ENCODE assay signal across 10 cellular contexts in genomic region chr18:23257686-23258565, GRCh38.
DNase-seq lines count a peak whose midpoint lies in the region; ATAC-seq and TF ChIP-seq lines count a peak whose summit lies in the region.
"Had no signal": no experiment of that assay in that cellular context is flagged by ENCODE, and none has a peak within 500 bp of the region (broad histone marks: within the 10 kb centered on the region; RNA-seq: fewer than 3 reads in every experiment).

No MANE protein-coding gene starts in this region.

- peak overlapping the region; percentile 64 for H3K27ac Mint-ChIP-seq in activated T-cell treated with anti-CD3 and anti-CD28 coated beads, Interleukin-2, amount 50 U/mL, for 24 hours

- H3K36me3 ChIP-seq in suprapubic skin: peaks cover 33% of the 10 kb centered on the region

- no peaks in the 10 kb centered on the region for H3K27me3 ChIP-seq in suprapubic skin

- no peaks in the 10 kb centered on the region for H3K9me3 ChIP-seq in suprapubic skin

- H3K27ac ChIP-seq in VCaP (peak overlapping the region; percentile 98), suprapubic skin (peak overlapping the region; percentile 22)

- H3K4me3 Mint-ChIP-seq in activated T-cell treated with anti-CD3 and anti-CD28 coated beads, Interleukin-2, amount 50 U/mL, for 24 hours: no peak overlapping the region
- H3K4me3 Mint-ChIP-seq: activated T-helper 1 cell treated with anti-CD3 and anti-CD28 coated beads, Interleukin-12 subunit alpha, Interleukin-12 subunit beta, Interleukin-2, Interleukin-4 antibody, amounts not matched to agents 30 ng/mL and 10 ng/mL and 1 ng/mL, durations not matched to agents 14 hours and 24 hours and 36 hours had no signal

- TF ChIP-seq CTCF in VCaP (conservative IDR thresholded peaks at IDR 0.05) (no peak), fibroblast of villous mesenchyme (IDR thresholded peaks at IDR 0.05; ENCODE audit: insufficient read depth, low read depth, low read length) (no peak), suprapubic skin (IDR thresholded peaks at IDR 0.05) (no peak)

- no peak for TF ChIP-seq POLR2A in suprapubic skin (IDR thresholded peaks at IDR 0.05)

- no peaks in the 10 kb centered on the region for H3K27me3 Mint-ChIP-seq in activated T-cell treated with anti-CD3 and anti-CD28 coated beads, Interleukin-2, amount 50 U/mL, for 24 hours

- DNase-seq in activated T-cell treated with anti-CD3 and anti-CD28 coated beads, Interleukin-2, amount 50 U/mL, for 24 hours: no peak
- no peak for DNase-seq in activated T-cell treated with anti-CD3 and anti-CD28 coated beads, Interleukin-2, amount 50 U/mL, for 1 hour
- peak; percentile 63 for DNase-seq in fibroblast of villous mesenchyme (ENCODE audit: low read depth)
- no peak for DNase-seq in suprapubic skin (ENCODE audit: low spot score in 2 of 2)
- no peak for DNase-seq in NCI-H82 treated with DMSO at 0.1 percent for 48 hours (lab: John Stamatoyannopoulos, UW; ENCODE audit: unreplicated experiment)
- DNase-seq in GM19240 (ENCODE audit: insufficient read length, low spot score): no peak
- DNase-seq: SHP77 treated with DMSO at 0.1 percent for 48 hours had no signal

- H3K9me3 Mint-ChIP-seq in activated T-cell treated with anti-CD3 and anti-CD28 coated beads, Interleukin-2, amount 50 U/mL, for 24 hours: no peaks in the 10 kb centered on the region
- H3K9me3 Mint-ChIP-seq: activated T-helper 1 cell treated with anti-CD3 and anti-CD28 coated beads, Interleukin-12 subunit alpha, Interleukin-12 subunit beta, Interleukin-2, Interleukin-4 antibody, amounts not matched to agents 30 ng/mL and 10 ng/mL and 1 ng/mL, durations not matched to agents 14 hours and 24 hours and 36 hours had no signal

- WGBS in suprapubic skin: 67% methylated on average over 25 of the region's 25 CpGs

- H3K36me3 Mint-ChIP-seq in activated T-cell treated with anti-CD3 and anti-CD28 coated beads, Interleukin-2, amount 50 U/mL, for 24 hours (ENCODE audit: low read depth): no peaks in the 10 kb centered on the region

- no peak for TF ChIP-seq EP300 in suprapubic skin (IDR thresholded peaks at IDR 0.05)

- peaks cover 39% of the 10 kb centered on the region for H3K4me1 ChIP-seq in suprapubic skin

- no peak overlapping the region for H3K4me3 ChIP-seq in fibroblast of villous mesenchyme (ENCODE audit: low read depth, low read length)
- H3K4me3 ChIP-seq in suprapubic skin: no peak overlapping the region

- no peak for ATAC-seq in GM18517 (IDR thresholded peaks at IDR 0.05; ENCODE audit: unreplicated experiment)

- H3K4me1 Mint-ChIP-seq in activated T-cell treated with anti-CD3 and anti-CD28 coated beads, Interleukin-2, amount 50 U/mL, for 24 hours (ENCODE audit: low read depth): peaks cover 38% of the 10 kb centered on the region
